Comparison of ENCODE assay signal across 8 cellular contexts in the genomic region with DNA sequence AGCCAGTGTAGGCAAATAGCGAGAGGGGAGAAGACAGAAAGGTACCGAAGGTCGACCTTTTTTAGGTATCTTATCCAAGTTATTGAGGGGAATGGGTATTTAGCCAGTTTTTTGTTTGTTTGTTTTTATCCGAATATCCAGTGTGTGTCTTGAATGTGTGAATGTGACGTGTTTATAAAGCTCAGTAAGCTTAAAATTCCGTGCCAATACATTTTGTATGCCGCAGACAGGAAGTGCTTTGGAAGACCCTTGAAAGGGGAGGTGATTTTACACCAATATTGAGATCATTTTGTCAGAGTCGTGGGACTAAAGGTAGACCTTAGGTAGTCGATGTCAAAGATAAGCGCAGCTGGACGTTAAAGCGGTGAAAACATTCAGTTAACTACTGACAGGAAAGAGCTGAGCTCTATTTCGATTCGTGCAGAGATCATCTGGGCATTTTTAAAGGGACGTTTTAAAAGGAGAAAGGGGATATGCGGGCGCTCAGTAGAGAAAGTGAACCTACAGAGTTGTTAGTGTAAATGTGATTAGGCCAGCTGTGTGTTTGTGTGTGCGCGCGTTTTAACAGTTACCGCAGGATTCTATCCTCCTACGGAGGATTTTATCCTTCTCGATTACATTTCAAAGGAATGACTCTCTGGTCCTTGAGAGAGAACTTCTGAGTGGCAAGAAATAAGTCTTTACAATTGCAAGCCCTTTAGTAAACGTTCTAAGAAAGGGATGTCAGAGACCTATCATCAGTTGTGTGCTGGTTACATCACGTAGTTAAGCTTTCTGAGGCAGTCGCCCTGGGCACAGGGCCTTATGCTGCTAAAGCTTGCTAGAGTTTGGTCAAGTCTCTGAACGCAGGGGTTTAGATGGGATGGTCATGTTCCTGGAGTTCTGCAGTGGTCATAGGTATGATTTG. TPM values are rescaled to one million over a fixed set of nuclear protein-coding genes. Genes with fewer than 3 reads are reported as not detected.
DNase-seq lines count a peak whose midpoint lies in the region; ATAC-seq and TF ChIP-seq lines count a peak whose summit lies in the region.

No MANE protein-coding gene starts in this region.

- TF ChIP-seq CTCF in foreskin keratinocyte (conservative IDR thresholded peaks at IDR 0.05) (no peak), psoas muscle (IDR thresholded peaks at IDR 0.05) (no peak)

- H3K9ac ChIP-seq in ES-I3 (ENCODE audit: low read depth, low read length): peak overlapping the region; percentile 90

- H3K9me3 ChIP-seq in ES-I3 (ENCODE audit: control insufficient read depth, insufficient read depth, low read length) (no peaks in the 10 kb centered on the region), psoas muscle (no peaks in the 10 kb centered on the region)

- intact Hi-C loops in psoas muscle (cut with DNase I): loop anchor here (5.0 to 10.0 kb wide), 4 partner anchors 37 to 118 kb away; partner anchors contain the start of gene KIAA0408 (in 1 of the 2)

- 7% methylated on average over 27 of the region's 27 CpGs for WGBS in psoas muscle, 3 donors

- peak overlapping the region; percentile 82 for H3K4me3 ChIP-seq in psoas muscle

- no peaks in the 10 kb centered on the region for H3K27me3 ChIP-seq in foreskin keratinocyte
- H3K27me3 ChIP-seq in psoas muscle (ENCODE audit: insufficient read depth in 3 of 3, low read length in 2 of 3): no peaks in the 10 kb centered on the region

- peak overlapping the region; percentile 78 for H3K27ac ChIP-seq in foreskin keratinocyte
- H3K27ac ChIP-seq in psoas muscle: peak overlapping the region; percentile 85

- no peaks in the 10 kb centered on the region for H3K36me3 ChIP-seq in ES-I3 (ENCODE audit: insufficient read depth, low read length)
- no peaks in the 10 kb centered on the region for H3K36me3 ChIP-seq in psoas muscle (ENCODE audit: insufficient read depth in 1 of 2, low read depth in 1 of 2)

- DNase-seq in HT-29 (ENCODE audit: low spot score): peak; percentile 52
- DNase-seq in foreskin keratinocyte: peak in 1 of 2 donors; percentile 41
- no peak for DNase-seq in psoas muscle
- no peak for DNase-seq in activated CD4-positive, alpha-beta T cell treated with anti-CD3 and anti-CD28 coated beads for 1 hour

- ATAC-seq in SK-N-SH treated with all-trans-retinoic acid at 6 μM for 48 hours: peak; percentile 22
- peak; percentile 0 for ATAC-seq in foreskin keratinocyte
- ATAC-seq in psoas muscle: peak in 2 of 4 donors; percentile 9 to 42
- no peak for ATAC-seq in GM21381 (IDR thresholded peaks at IDR 0.05; ENCODE audit: unreplicated experiment)
- no peak for ATAC-seq in GM19397 (IDR thresholded peaks at IDR 0.05; ENCODE audit: unreplicated experiment)

- H3K4me1 ChIP-seq in ES-I3 (ENCODE audit: insufficient read depth, low read length): no peaks in the 10 kb centered on the region; the same call in none of the 2 replicates
- H3K4me1 ChIP-seq in foreskin keratinocyte: peaks cover 16% of the 10 kb centered on the region
- peaks cover 24% of the 10 kb centered on the region for H3K4me1 ChIP-seq in psoas muscle

TF ChIP-seq in SK-N-SH treated with all-trans-retinoic acid at 6 μM for 48 hours, 23 proteins besides CTCF, POLR2A, EP300 and RAD21:
- TF ChIP-seq ISL1 (CRISPR knock-in tag; IDR thresholded peaks at IDR 0.05) (no peak), TSHZ2 (CRISPR knock-in tag; IDR thresholded peaks at IDR 0.05) (no peak), TCF4 (CRISPR knock-in tag; IDR thresholded peaks at IDR 0.05; ENCODE audit: borderline replicate concordance) (no peak), ZNF70 (CRISPR knock-in tag; IDR thresholded peaks at IDR 0.05) (0 out of 2 replicates have a peak, but pooled peaks have one; percentile 29)

RNA-seq across cellular contexts. Expression of gene ECHDC1, which starts 0.6 kb away (rescaled TPM):
- total RNA-seq in HT-29 (2014; rRNA removed; shearing (Covaris generic)): 20.6 and 24.4 TPM in 2 replicates
- total RNA-seq in foreskin keratinocyte (47.0 and 48.6 TPM in 2 replicates), psoas muscle (10 to 100 TPM; 29.9 to 36.9 (median 33.5) TPM)
- polyA plus RNA-seq in foreskin keratinocyte (39.5 and 44.9 TPM in 2 replicates), psoas muscle (10 to 100 TPM; 31.2 to 70.6 (median 48.4) TPM)

Comparison
In these comparisons a context has a peak if more than half of its experiments do, and no peak if none do; other contexts are left out.
1. ATAC-seq: peak in SK-N-SH treated with all-trans-retinoic acid at 6 μM for 48 hours (single experiment) and foreskin keratinocyte (single experiment); none in GM21381 (single experiment) and GM19397 (single experiment).